ENCODE assay signal across 20 cellular contexts in genomic region chr14:63203015-63203414, GRCh38. TPM values are rescaled to one million over a fixed set of nuclear protein-coding genes. Genes with fewer than 3 reads are reported as not detected.
A peak's percentile ranks its signal among the peaks of the same experiment; 100 is the strongest.
DNase-seq lines count a peak whose midpoint lies in the region; ATAC-seq and TF ChIP-seq lines count a peak whose summit lies in the region.
"Had no signal": no experiment of that assay in that cellular context is flagged by ENCODE, and none has a peak within 500 bp of the region (broad histone marks: within the 10 kb centered on the region; RNA-seq: fewer than 3 reads in every experiment).

No MANE protein-coding gene starts in this region.

- H3K14ac ChIP-seq in neuronal stem cell (ENCODE audit: low read length), result no peak overlapping the region

- H2BK12ac ChIP-seq in neuronal stem cell (ENCODE audit: low read length), result no peak overlapping the region

- no peaks in the 10 kb centered on the region for H3K9me2 ChIP-seq in SK-N-SH

- no peak overlapping the region for H2AFZ ChIP-seq in SK-N-SH (ENCODE audit: low read depth)
- H2AFZ ChIP-seq in neuronal stem cell (ENCODE audit: low read length), result peak overlapping the region; percentile 86

- no peak overlapping the region for H4K8ac ChIP-seq in neuronal stem cell (ENCODE audit: low read depth, low read length)

- H3K4me1 ChIP-seq in SK-N-SH (ENCODE audit: control insufficient read depth in 1 of 2, insufficient read depth in 2 of 2, low read depth in 1 of 2, low read length in 1 of 2), result peaks cover 3 to 5% of the 10 kb centered on the region in 2 experiments; a peak in 2 of 4 replicates
- H3K4me1 ChIP-seq in colonic mucosa, result no peaks in the 10 kb centered on the region
- H3K4me1 ChIP-seq in neuronal stem cell (ENCODE audit: control insufficient read depth in 2 of 2, insufficient read depth in 1 of 2, low read depth in 1 of 2, low read length in 2 of 2), result peaks cover 5 to 10% of the 10 kb centered on the region in 2 donors
- peaks cover 2 to 26% of the 10 kb centered on the region in 2 donors for H3K4me1 ChIP-seq in thoracic aorta (ENCODE audit: control insufficient read depth in 1 of 2, low read depth in 2 of 2)
- H3K4me1 ChIP-seq in ovary (ENCODE audit: insufficient read depth), result peaks cover 1% of the 10 kb centered on the region
- H3K4me1 ChIP-seq: Peyer's patch had no signal

- intact Hi-C loops in colonic mucosa (cut with DNase I), result no loop called here
- intact Hi-C loops in ovary (cut with DNase I), result no loop called here

- H3K27ac ChIP-seq in SK-N-SH (ENCODE audit: low read depth in 2 of 2, low read length in 1 of 2) (peak overlapping the region in 1 of 2 experiments; percentile 94; a peak in 2 of 4 replicates), colonic mucosa (peak overlapping the region; percentile 75), neuronal stem cell (replicated peaks; ENCODE audit: low read length) (no peak overlapping the region), thoracic aorta (peak overlapping the region in 1 of 2 donors; percentile 83), ovary (no peak overlapping the region)
- H3K27ac ChIP-seq: 22Rv1, BLaER1 had no signal

- no peaks in the 10 kb centered on the region for H3K79me1 ChIP-seq in neuronal stem cell (ENCODE audit: low read depth, low read length)

- no peak overlapping the region for H3K4ac ChIP-seq in neuronal stem cell (ENCODE audit: low read length)

- no peak overlapping the region for H3K18ac ChIP-seq in neuronal stem cell (ENCODE audit: low read length)

- H2BK5ac ChIP-seq in neuronal stem cell (ENCODE audit: low read length), result no peak overlapping the region

- H4K20me1 ChIP-seq in SK-N-SH (ENCODE audit: insufficient read depth), result no peaks in the 10 kb centered on the region
- H4K20me1 ChIP-seq: BLaER1 had no signal

- H3K4me2 ChIP-seq in SK-N-SH (peak overlapping the region; percentile 85; the same call in 1 of the 2 replicates), neuronal stem cell (ENCODE audit: insufficient read depth, low read length, poor library complexity, severe bottlenecking) (no peak overlapping the region)

- no peak overlapping the region for H2BK120ac ChIP-seq in neuronal stem cell (ENCODE audit: low read depth, low read length)

- H2BK15ac ChIP-seq in neuronal stem cell (ENCODE audit: low read length), result no peak overlapping the region

- TF ChIP-seq CTCF in SK-N-SH (IDR thresholded peaks at IDR 0.05) (no peak), colonic mucosa (IDR thresholded peaks at IDR 0.05) (no peak), thoracic aorta (IDR thresholded peaks at IDR 0.05) (no peak), ovary (IDR thresholded peaks at IDR 0.05) (no peak)

- POLR2A ChIA-PET in SK-N-SH (lab: Yijun Ruan, JAX), result no interaction called here

- no peak overlapping the region for H4K91ac ChIP-seq in neuronal stem cell (ENCODE audit: low read depth, low read length, poor library complexity)

- H3K27me3 ChIP-seq in SK-N-SH (ENCODE audit: insufficient read depth) (no peaks in the 10 kb centered on the region), colonic mucosa (no peaks in the 10 kb centered on the region), neuronal stem cell (ENCODE audit: control insufficient read depth in 3 of 3, insufficient read depth in 3 of 3, low read depth in 1 of 3, low read length in 3 of 3) (peaks cover 0 to 3% (median 0%) of the 10 kb centered on the region in 3 experiments), thoracic aorta (replicated peaks; ENCODE audit: insufficient read depth) (no peaks in the 10 kb centered on the region), ovary (no peaks in the 10 kb centered on the region)
- H3K27me3 ChIP-seq: BLaER1, Peyer's patch had no signal

- TF ChIP-seq RAD21 in SK-N-SH (IDR thresholded peaks at IDR 0.05; ENCODE audit: low read length), result no peak

- WGBS in SK-N-SH (ENCODE audit: low lambda C conversion rate), result 47% methylated on average over 2 of the region's 2 CpGs
- WGBS in neuronal stem cell (ENCODE audit: extremely low coverage in 2 of 2, insufficient read length in 2 of 2, insufficient replicate concordance in 1 of 2), 2 donors, result no CpG with 5 or more reads among the region's 2 CpGs
- WGBS in ovary, 3 donors, result 96 to 99% (median 97%) methylated on average over 2 of the region's 2 CpGs

- H3K23ac ChIP-seq in neuronal stem cell (ENCODE audit: low read depth, low read length, poor library complexity), result no peak overlapping the region

- CTCF ChIA-PET in SK-N-SH (lab: Yijun Ruan, JAX), result no interaction called here

- TF ChIP-seq EP300 in SK-N-SH (IDR thresholded peaks at IDR 0.05; ENCODE audit: borderline replicate concordance in 1 of 2, low read depth in 1 of 2, low read length in 1 of 2), result no peak
- no peak for TF ChIP-seq EP300 in ovary (IDR thresholded peaks at IDR 0.05)

- peaks cover 19% of the 10 kb centered on the region for H3F3A ChIP-seq in SK-N-SH (replicated peaks; ENCODE audit: insufficient read depth)

- TF ChIP-seq POLR2A in ovary (IDR thresholded peaks at IDR 0.05), result no peak

- no peaks in the 10 kb centered on the region for H3K9me3 ChIP-seq in SK-N-SH
- no peaks in the 10 kb centered on the region for H3K9me3 ChIP-seq in colonic mucosa
- H3K9me3 ChIP-seq in neuronal stem cell (replicated peaks in 1 of 2; ENCODE audit: control insufficient read depth in 2 of 2, insufficient read depth in 1 of 2, low read depth in 1 of 2, low read length in 2 of 2), result no peaks in the 10 kb centered on the region
- no peaks in the 10 kb centered on the region for H3K9me3 ChIP-seq in thoracic aorta
- H3K9me3 ChIP-seq in ovary, result no peaks in the 10 kb centered on the region
- H3K9me3 ChIP-seq: BLaER1, Peyer's patch had no signal

- no peak overlapping the region for H2AK5ac ChIP-seq in neuronal stem cell (ENCODE audit: low read depth, low read length)

- H3K36me3 ChIP-seq in SK-N-SH (replicated peaks in 1 of 2; ENCODE audit: control insufficient read depth in 1 of 2, insufficient read depth in 2 of 2, low read length in 1 of 2), result no peaks in the 10 kb centered on the region
- no peaks in the 10 kb centered on the region for H3K36me3 ChIP-seq in colonic mucosa
- H3K36me3 ChIP-seq in neuronal stem cell (replicated peaks in 1 of 2; ENCODE audit: control insufficient read depth in 2 of 2, insufficient read depth in 2 of 2, low read length in 2 of 2), result no peaks in the 10 kb centered on the region
- no peaks in the 10 kb centered on the region for H3K36me3 ChIP-seq in thoracic aorta
- H3K36me3 ChIP-seq in ovary, result no peaks in the 10 kb centered on the region
- H3K36me3 ChIP-seq: BLaER1, Peyer's patch had no signal

- DNase-seq in SK-N-SH, result no peak
- DNase-seq in colonic mucosa, result no peak
- DNase-seq in neuronal stem cell (ENCODE audit: low spot score), result no peak
- DNase-seq in thoracic aorta (ENCODE audit: low spot score), result no peak
- DNase-seq in ovary, result no peak
- DNase-seq in retina, result no peak
- no peak for DNase-seq in activated effector memory CD4-positive, alpha-beta T cell treated with Interleukin-2 at 50 U/mL for 16 hours
- DNase-seq: CD8-positive, alpha-beta memory T cell; Karpas-422; MM.1S; NCI-H1105 treated with DMSO at 0.1 percent for 48 hours; NCI-H187 treated with DMSO at 0.1 percent for 48 hours; NCI-H2171; NCI-H446 treated with DMSO at 0.1 percent for 48 hours; NCI-H748 treated with DMSO at 0.1 percent for 48 hours; Peyer's patch had no signal

- no peak overlapping the region for H3K4me3 ChIP-seq in SK-N-SH (ENCODE audit: low read depth in 2 of 2, low read length in 1 of 2)
- H3K4me3 ChIP-seq in colonic mucosa, result no peak overlapping the region
- H3K4me3 ChIP-seq in neuronal stem cell (ENCODE audit: low read length in 2 of 2), result no peak overlapping the region
- peak overlapping the region; percentile 72 for H3K4me3 ChIP-seq in thoracic aorta
- H3K4me3 ChIP-seq in ovary, result no peak overlapping the region
- H3K4me3 ChIP-seq: BLaER1 had no signal

- H3K9ac ChIP-seq in SK-N-SH (0 out of 2 replicates have a peak overlapping the region, but pooled peaks have one; percentile 56), colonic mucosa (ENCODE audit: low read depth in 2 of 2, low read length in 2 of 2) (no peak overlapping the region), neuronal stem cell (ENCODE audit: low read depth, low read length, poor library complexity) (no peak overlapping the region)
- H3K9ac ChIP-seq: BLaER1 had no signal

- H3K79me2 ChIP-seq in SK-N-SH (ENCODE audit: insufficient read depth), result peaks cover 23% of the 10 kb centered on the region

- no peak for ATAC-seq in SK-N-SH treated with all-trans-retinoic acid at 6 μM for 48 hours
- no peak for ATAC-seq in thoracic aorta (ENCODE audit: insufficient number of reproducible peaks, low FRiP score, low read depth)
- ATAC-seq: GM23338 had no signal

TF ChIP-seq in SK-N-SH, 30 proteins besides CTCF, POLR2A, EP300 and RAD21 (continues in another document):
- TF ChIP-seq NRF1 (IDR thresholded peaks at IDR 0.05; ENCODE audit: low read depth, low read length) (no peak), RFX5 (IDR thresholded peaks at IDR 0.05; ENCODE audit: low read length) (no peak)
- TF ChIP-seq, protein P1, sequence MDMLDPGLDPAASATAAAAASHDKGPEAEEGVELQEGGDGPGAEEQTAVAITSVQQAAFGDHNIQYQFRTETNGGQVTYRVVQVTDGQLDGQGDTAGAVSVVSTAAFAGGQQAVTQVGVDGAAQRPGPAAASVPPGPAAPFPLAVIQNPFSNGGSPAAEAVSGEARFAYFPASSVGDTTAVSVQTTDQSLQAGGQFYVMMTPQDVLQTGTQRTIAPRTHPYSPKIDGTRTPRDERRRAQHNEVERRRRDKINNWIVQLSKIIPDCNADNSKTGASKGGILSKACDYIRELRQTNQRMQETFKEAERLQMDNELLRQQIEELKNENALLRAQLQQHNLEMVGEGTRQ (IDR thresholded peaks at IDR 0.05; ENCODE audit: borderline replicate concordance, low read depth, low read length), result no peak

TF ChIP-seq in SK-N-SH treated with all-trans-retinoic acid at 6 μM for 48 hours, 23 proteins besides CTCF, POLR2A, EP300 and RAD21 (continues in another document):
- no peak for TF ChIP-seq SNAI2 (CRISPR knock-in tag; IDR thresholded peaks at IDR 0.05)

RNA-seq across cellular contexts. Expression of gene RHOJ, which starts 1.2 kb away (rescaled TPM):
- polyA plus RNA-seq in SK-N-SH (2012; rRNA removed) (12.1 and 16.7 TPM in 2 replicates), ovary (10 to 100 TPM; 15.7 to 32.9 TPM)
- polyA plus RNA-seq in SK-N-SH (2012; cell fraction: cytosol; rRNA removed), result 7.5 and 9.2 TPM in 2 replicates
- polyA plus RNA-seq in SK-N-SH (2012; cell fraction: nucleus; rRNA removed), result 16.7 and 28.3 TPM in 2 replicates
- total RNA-seq in colonic mucosa (1 to 10 TPM; 3.0 to 7.6 TPM), thoracic aorta (10 to 100 TPM in 1 of 2 donors, 1 to 10 TPM in 1; 7.6 to 23.4 TPM), ovary (10 to 100 TPM in 4 of 7 donors, 1 to 10 TPM in 3; 4.9 to 22.0 (median 16.1) TPM)
- 0.26 TPM for polyA plus RNA-seq in neuronal stem cell (2013, experiment 1 of 2)
- polyA plus RNA-seq in neuronal stem cell (2013, experiment 2 of 2), result 0.25 TPM
- total RNA-seq: CD8-positive, alpha-beta memory T cell had no signal
- polyA plus RNA-seq: CD8-positive, alpha-beta memory T cell; GM23338 had no signal
